ENCODE assay signal across 12 cellular contexts in the genomic region with DNA sequence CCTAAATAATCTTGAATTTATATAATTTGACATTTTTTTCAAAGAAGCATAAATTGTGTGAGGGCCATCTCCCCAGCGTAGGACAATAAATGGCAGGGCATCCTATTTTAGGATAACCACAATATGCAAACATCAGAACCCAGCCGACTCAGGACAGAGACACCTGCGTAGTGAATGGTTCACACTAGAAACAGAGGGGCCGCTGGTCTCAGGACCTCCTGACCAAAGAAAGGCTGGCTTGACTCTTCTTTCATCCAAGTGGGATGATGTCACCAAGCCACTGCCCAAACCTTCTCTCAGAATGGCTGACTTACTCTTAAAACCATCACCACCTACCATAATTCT.
DNase-seq lines count a peak whose midpoint lies in the region; ATAC-seq, FAIRE-seq and TF ChIP-seq lines count a peak whose summit lies in the region.
"Had no signal": no experiment of that assay in that cellular context is flagged by ENCODE, and none has a peak within 500 bp of the region (broad histone marks: within the 10 kb centered on the region; RNA-seq: fewer than 3 reads in every experiment).

No MANE protein-coding gene starts in this region.

- H3K4me1 ChIP-seq in small intestine (ENCODE audit: control insufficient read depth in 2 of 2, insufficient read depth in 1 of 2, low read depth in 1 of 2, low read length in 1 of 2), result peaks cover 0 to 3% of the 10 kb centered on the region in 2 donors

- H3K27ac ChIP-seq in small intestine (ENCODE audit: low read depth in 1 of 2, low read length in 1 of 2), result peak overlapping the region in 1 of 2 donors; percentile 51
- H3K27ac ChIP-seq: pancreas had no signal

- peaks cover 3 to 4% of the 10 kb centered on the region in 2 donors for H3K9me3 Mint-ChIP-seq in activated naive CD4-positive, alpha-beta T cell treated with anti-CD3 and anti-CD28 coated beads, Interleukin-2, amount 50 U/mL, for 72 hours
- peaks cover 8% of the 10 kb centered on the region for H3K9me3 Mint-ChIP-seq in type B pancreatic cell
- H3K9me3 Mint-ChIP-seq: WTC11 had no signal

- ATAC-seq in GM18499 (IDR thresholded peaks at IDR 0.05; ENCODE audit: insufficient read depth, unreplicated experiment) (peak; percentile 29), GM21367 (IDR thresholded peaks at IDR 0.05; ENCODE audit: unreplicated experiment) (peak; percentile 47), HG03108 (IDR thresholded peaks at IDR 0.05; ENCODE audit: unreplicated experiment) (peak; percentile 51)
- ATAC-seq in activated naive CD4-positive, alpha-beta T cell treated with anti-CD3 and anti-CD28 coated beads, Interleukin-2, amount 50 U/mL, for 72 hours, result no peak
- ATAC-seq: pancreas, WTC11 had no signal

- no peak overlapping the region for H3K4me3 Mint-ChIP-seq in type B pancreatic cell
- H3K4me3 Mint-ChIP-seq: WTC11 had no signal

- H3K9me3 ChIP-seq in small intestine (ENCODE audit: control insufficient read depth, low read depth), result no peaks in the 10 kb centered on the region
- H3K9me3 ChIP-seq: pancreas had no signal

- WGBS in small intestine, 3 donors, result 82 to 91% (median 86%) methylated on average over 4 of the region's 4 CpGs

- H3K4me1 Mint-ChIP-seq in type B pancreatic cell (ENCODE audit: unreplicated experiment), result peaks cover 43% of the 10 kb centered on the region

- no peaks in the 10 kb centered on the region for H3K36me3 ChIP-seq in small intestine (ENCODE audit: control insufficient read depth in 2 of 2, insufficient read depth in 2 of 2, low read length in 2 of 2)
- H3K36me3 ChIP-seq: pancreas had no signal

- TF ChIP-seq CTCF in D721Med (IDR thresholded peaks at IDR 0.05; ENCODE audit: insufficient read depth, missing control alignments) (no peak), type B pancreatic cell (conservative IDR thresholded peaks at IDR 0.05) (no peak)

- H3K27me3 Mint-ChIP-seq in type B pancreatic cell, result no peaks in the 10 kb centered on the region

- no peak overlapping the region for H3K4me3 ChIP-seq in small intestine (ENCODE audit: low read depth in 1 of 2, low read length in 2 of 2)
- H3K4me3 ChIP-seq: pancreas had no signal

- H3K27ac Mint-ChIP-seq in activated naive CD4-positive, alpha-beta T cell treated with anti-CD3 and anti-CD28 coated beads, Interleukin-2, amount 50 U/mL, for 72 hours, result peak overlapping the region; percentile 89 to 98
- H3K27ac Mint-ChIP-seq in type B pancreatic cell, result no peak overlapping the region
- H3K27ac Mint-ChIP-seq: WTC11 had no signal

- no peaks in the 10 kb centered on the region for H3K27me3 ChIP-seq in small intestine (ENCODE audit: control insufficient read depth in 2 of 2, insufficient read depth in 2 of 2, low read length in 2 of 2)
- H3K27me3 ChIP-seq: pancreas had no signal

- no peak for DNase-seq in activated naive CD4-positive, alpha-beta T cell treated with anti-CD3 and anti-CD28 coated beads, Interleukin-2, amount 50 U/mL, for 72 hours (ENCODE audit: low spot score in 2 of 2)
- DNase-seq in small intestine (no peak), D721Med (ENCODE audit: insufficient read length, low spot score) (no peak), type B pancreatic cell (ENCODE audit: extremely low spot score, unreplicated experiment) (no peak), hippocampal formation (lab: John Stamatoyannopoulos, UW) (no peak)
- DNase-seq: DMS79, NCI-H510A treated with DMSO at 0.1 percent for 48 hours, pancreas had no signal

- no peak for FAIRE-seq in small intestine (lab: Jason Lieb, UNC)
- FAIRE-seq in D721Med (lab: Jason Lieb, UNC), result no peak
- FAIRE-seq: pancreas had no signal

- H3K36me3 Mint-ChIP-seq in activated naive CD4-positive, alpha-beta T cell treated with anti-CD3 and anti-CD28 coated beads, Interleukin-2, amount 50 U/mL, for 72 hours, result peaks cover 11 to 13% of the 10 kb centered on the region in 2 donors
- peaks cover 17% of the 10 kb centered on the region for H3K36me3 Mint-ChIP-seq in type B pancreatic cell
- H3K36me3 Mint-ChIP-seq: WTC11 had no signal

Comparison
In these comparisons a context has a peak if more than half of its experiments do, and no peak if none do; other contexts are left out.
1. ATAC-seq: peak in GM18499 (single experiment), GM21367 (single experiment) and HG03108 (single experiment); none in activated naive CD4-positive, alpha-beta T cell treated with anti-CD3 and anti-CD28 coated beads, Interleukin-2, amount 50 U/mL, for 72 hours (0 of 2).